12 cellular contexts compared by ENCODE assay signal in genomic region chr9:35680331-35681105, GRCh38. TPM values are rescaled to one million over a fixed set of nuclear protein-coding genes. Genes with fewer than 3 reads are reported as not detected.
A peak's percentile ranks its signal among the peaks of the same experiment; 100 is the strongest.
DNase-seq lines count a peak whose midpoint lies in the region; ATAC-seq and TF ChIP-seq lines count a peak whose summit lies in the region.
"Had no signal": no experiment of that assay in that cellular context is flagged by ENCODE, and none has a peak within 500 bp of the region (broad histone marks: within the 10 kb centered on the region; RNA-seq: fewer than 3 reads in every experiment).

No MANE protein-coding gene starts in this region.

- H3K36me3 ChIP-seq in OCI-LY1 (ENCODE audit: insufficient read depth, low read length) (no peaks in the 10 kb centered on the region), tibial nerve (peaks cover 0 to 40% (median 0%) of the 10 kb centered on the region in 3 donors)
- H3K36me3 ChIP-seq: breast epithelium had no signal

- no peak overlapping the region for H3K27ac ChIP-seq in OCI-LY1 (ENCODE audit: low read depth, low read length, poor library complexity, severe bottlenecking)
- no peak overlapping the region for H3K27ac ChIP-seq in tibial nerve
- H3K27ac ChIP-seq: SJSA1 had no signal

- no peaks in the 10 kb centered on the region for H3K79me2 ChIP-seq in OCI-LY1 (ENCODE audit: insufficient read depth, low read length)

- H4K20me1 ChIP-seq in OCI-LY1 (ENCODE audit: insufficient read depth, low read length), result no peaks in the 10 kb centered on the region

- H3K4me3 ChIP-seq in OCI-LY1 (ENCODE audit: low read depth, low read length, poor library complexity, severe bottlenecking) (no peak overlapping the region), tibial nerve (no peak overlapping the region)
- H3K4me3 ChIP-seq: breast epithelium, SJSA1 had no signal

- DNase-seq in AG09319 (ENCODE audit: extremely low read depth, low read depth), result peak; percentile 39
- peak; percentile 74 for DNase-seq in germinal center (ENCODE audit: low spot score)
- DNase-seq in tibial nerve (ENCODE audit: low spot score in 2 of 2), result no peak
- no peak for DNase-seq in NCI-H187 (lab: John Stamatoyannopoulos, UW)
- DNase-seq in Right ventricle myocardium inferior (ENCODE audit: missing footprints), result no peak
- DNase-seq: activated CD8-positive, alpha-beta T cell treated with anti-CD3 and anti-CD28 coated beads for 36 hours; NCI-H1694 treated with DMSO at 0.1 percent for 48 hours had no signal

- peaks cover 19% of the 10 kb centered on the region for H3K4me1 ChIP-seq in OCI-LY1 (ENCODE audit: insufficient read depth, low read length, severe bottlenecking)
- H3K4me1 ChIP-seq in tibial nerve, result peaks cover 0 to 21% (median 7%) of the 10 kb centered on the region in 4 donors
- H3K4me1 ChIP-seq: SJSA1 had no signal

- 52 to 54% methylated on average over 15 of the region's 15 CpGs for WGBS in tibial nerve, 2 donors

- TF ChIP-seq CTCF in AG09319 (IDR thresholded peaks at IDR 0.05; ENCODE audit: low read depth, low read length) (no peak), OCI-LY1 (IDR thresholded peaks at IDR 0.05; ENCODE audit: low read length) (no peak), tibial nerve (IDR thresholded peaks at IDR 0.05) (no peak)

- no peak for TF ChIP-seq EP300 in tibial nerve (IDR thresholded peaks at IDR 0.05)

- peak overlapping the region; percentile 2; the same call in 1 of the 2 replicates for H3K9ac ChIP-seq in OCI-LY1 (ENCODE audit: low read length)

- H3K9me3 ChIP-seq in OCI-LY1 (ENCODE audit: low read length) (no peaks in the 10 kb centered on the region), tibial nerve (no peaks in the 10 kb centered on the region)
- H3K9me3 ChIP-seq: breast epithelium, SJSA1 had no signal

- no peak for TF ChIP-seq POLR2A in tibial nerve (IDR thresholded peaks at IDR 0.05)

- H3K27me3 ChIP-seq in OCI-LY1 (ENCODE audit: insufficient read depth, low read length) (no peaks in the 10 kb centered on the region; the same call in 1 of the 2 replicates), tibial nerve (no peaks in the 10 kb centered on the region)
- H3K27me3 ChIP-seq: breast epithelium, SJSA1 had no signal

- intact Hi-C loops in Right ventricle myocardium inferior (cut with DNase I), result no loop called here

- no peak overlapping the region for H2AFZ ChIP-seq in OCI-LY1 (ENCODE audit: low read length)

- H3F3A ChIP-seq in OCI-LY1 (ENCODE audit: insufficient read depth, low read length), result no peaks in the 10 kb centered on the region

- peak; percentile 55 for ATAC-seq in GM21515 (IDR thresholded peaks at IDR 0.05; ENCODE audit: unreplicated experiment)
- no peak for ATAC-seq in GM19467 (IDR thresholded peaks at IDR 0.05; ENCODE audit: unreplicated experiment)
- ATAC-seq in Right ventricle myocardium inferior, result no peak
- ATAC-seq: activated CD8-positive, alpha-beta T cell treated with anti-CD3 and anti-CD28 coated beads for 36 hours had no signal

- peak overlapping the region; percentile 37; the same call in 1 of the 2 replicates for H3K4me2 ChIP-seq in OCI-LY1 (ENCODE audit: low read length)

- no peaks in the 10 kb centered on the region for H3K9me2 ChIP-seq in OCI-LY1 (ENCODE audit: low read depth, low read length)

RNA-seq across cellular contexts. Expression of gene CA9, which starts 6.8 kb away (rescaled TPM):
- total RNA-seq in tibial nerve (under 1 TPM in 1 of 4 donors, not detected in 3; 0.84 TPM), Right ventricle myocardium inferior (0.30 TPM)
- total RNA-seq: SJSA1 had no signal

RNA-seq across cellular contexts. Expression of gene TPM2, which starts 9.2 kb away (rescaled TPM):
- total RNA-seq in tibial nerve (100 to 1,000 TPM; 229 to 350 (median 289) TPM), Right ventricle myocardium inferior (1,163 TPM)

RNA-seq across cellular contexts. Expression of gene ARHGEF39, which starts 15.5 kb away (rescaled TPM):
- total RNA-seq in tibial nerve (1 to 10 TPM in 2 of 4 donors, under 1 TPM in 1, not detected in 1; 0.20 to 4.8 (median 1.0) TPM), Right ventricle myocardium inferior (0.22 TPM)

RNA-seq across cellular contexts. Expression of gene CCDC107, which starts 22.4 kb away (rescaled TPM):
- 10 to 100 TPM; 41.6 to 58.8 (median 47.8) TPM for total RNA-seq in tibial nerve
- total RNA-seq in Right ventricle myocardium inferior, result 58.6 TPM

RNA-seq across cellular contexts. Expression of gene RMRP, which starts 22.7 kb away (rescaled TPM):
- total RNA-seq in tibial nerve (1,000 to 10,000 TPM in 3 of 4 donors, 100 to 1,000 TPM in 1; 649 to 2,915 (median 1,530) TPM), Right ventricle myocardium inferior (15,747 TPM)

Comparison
In these comparisons a context has a peak if more than half of its experiments do, and no peak if none do; other contexts are left out.
1. DNase-seq: peak in AG09319 (single experiment) and germinal center (single experiment); none in tibial nerve (0 of 2), NCI-H187 (0 of 2) and Right ventricle myocardium inferior (single experiment).